Comparison of ENCODE assay signal across 21 cellular contexts in genomic region chr21:40208960-40209359, GRCh38.
"Had no signal": no experiment of that assay in that cellular context is flagged by ENCODE, and none has a peak within 500 bp of the region (broad histone marks: within the 10 kb centered on the region; RNA-seq: fewer than 3 reads in every experiment).

No MANE protein-coding gene starts in this region.

- H3K9me3 Mint-ChIP-seq: activated CD4-positive, alpha-beta T cell treated with anti-CD3 and anti-CD28 coated beads, Interleukin-2, amount 10 ng/mL, durations not matched to agents 24 days and 14 days; dendritic cell treated with granulocyte-macrophage colony-stimulating factor and Interleukin-4, amounts not matched to agents 40 ng/mL and 50 ng/mL, for 4 days; neural progenitor cell had no signal

- H3K4me1 Mint-ChIP-seq: activated CD4-positive, alpha-beta memory T cell treated with anti-CD3 and anti-CD28 coated beads, Interleukin-2, amount 10 ng/mL, durations not matched to agents 7 days and 5 days; activated CD4-positive, alpha-beta T cell treated with anti-CD3 and anti-CD28 coated beads, Interleukin-2, amount 10 ng/mL, durations not matched to agents 24 days and 14 days; naive thymus-derived CD8-positive, alpha-beta T cell had no signal

- H3K27ac Mint-ChIP-seq: activated CD4-positive, alpha-beta memory T cell treated with anti-CD3 and anti-CD28 coated beads, Interleukin-2, amount 10 ng/mL, durations not matched to agents 7 days and 5 days; activated CD4-positive, alpha-beta T cell treated with anti-CD3 and anti-CD28 coated beads, Interleukin-2, amount 10 ng/mL, durations not matched to agents 24 days and 14 days; activated T-cell treated with anti-CD3 and anti-CD28 coated beads, Interleukin-2, amount 50 U/mL, for 24 hours; dendritic cell treated with granulocyte-macrophage colony-stimulating factor and Interleukin-4, amounts not matched to agents 40 ng/mL and 50 ng/mL, for 4 days; naive thymus-derived CD8-positive, alpha-beta T cell; neural progenitor cell had no signal

- ATAC-seq: activated CD4-positive, CD25-positive, alpha-beta regulatory T cell treated with anti-CD3 and anti-CD28 coated beads, Interleukin-2, amount 50 U/mL, for 24 hours; left lung; lower lobe of right lung; naive thymus-derived CD8-positive, alpha-beta T cell; right lobe of liver had no signal

- H3K36me3 Mint-ChIP-seq: naive thymus-derived CD8-positive, alpha-beta T cell; neural progenitor cell had no signal

- DNase-seq: activated CD4-positive, alpha-beta memory T cell treated with anti-CD3 and anti-CD28 coated beads, Interleukin-2, amount 10 ng/mL, durations not matched to agents 7 days and 5 days; activated CD4-positive, alpha-beta T cell treated with anti-CD3 and anti-CD28 coated beads, Interleukin-2, amount 10 ng/mL, durations not matched to agents 24 days and 14 days; activated CD8-positive, alpha-beta memory T cell treated with anti-CD3 and anti-CD28 coated beads, Interleukin-2, amount 50 U/mL, for 48 hours; activated gamma-delta T cell treated with Interleukin-2 at 50 U/mL for 16 hours; activated naive CD4-positive, alpha-beta T cell treated with anti-CD3 and anti-CD28 coated beads, Interleukin-2, amount 50 U/mL, for 16 hours; activated T-cell treated with anti-CD3 and anti-CD28 coated beads, Interleukin-2, amount 50 U/mL, for 24 hours; amniotic stem cell; central memory CD4-positive, alpha-beta T cell; esophagus squamous epithelium; left lung; lower lobe of right lung; mesenchymal stem cell; naive thymus-derived CD8-positive, alpha-beta T cell; right lobe of liver; stimulated activated CD4-positive, alpha-beta T cell treated with anti-CD3 and anti-CD28 coated beads, Interleukin-2, amount 100 ng/mL, for 48 hours; stimulated activated naive CD4-positive, alpha-beta T cell treated with Interleukin-2 at 50 U/mL for 16 hours; T1000; WERI-Rb-1 had no signal

- H3K27me3 Mint-ChIP-seq: activated CD4-positive, alpha-beta memory T cell treated with anti-CD3 and anti-CD28 coated beads, Interleukin-2, amount 10 ng/mL, durations not matched to agents 7 days and 5 days; activated CD4-positive, alpha-beta T cell treated with anti-CD3 and anti-CD28 coated beads, Interleukin-2, amount 10 ng/mL, durations not matched to agents 24 days and 14 days; dendritic cell treated with granulocyte-macrophage colony-stimulating factor and Interleukin-4, amounts not matched to agents 40 ng/mL and 50 ng/mL, for 4 days had no signal

- H3K4me3 Mint-ChIP-seq: activated CD4-positive, alpha-beta memory T cell treated with anti-CD3 and anti-CD28 coated beads, Interleukin-2, amount 10 ng/mL, durations not matched to agents 7 days and 5 days; activated CD4-positive, alpha-beta T cell treated with anti-CD3 and anti-CD28 coated beads, Interleukin-2, amount 10 ng/mL, durations not matched to agents 24 days and 14 days; activated T-cell treated with anti-CD3 and anti-CD28 coated beads, Interleukin-2, amount 50 U/mL, for 24 hours; dendritic cell treated with granulocyte-macrophage colony-stimulating factor and Interleukin-4, amounts not matched to agents 40 ng/mL and 50 ng/mL, for 4 days; naive thymus-derived CD8-positive, alpha-beta T cell; neural progenitor cell had no signal
